In the genomic region with DNA sequence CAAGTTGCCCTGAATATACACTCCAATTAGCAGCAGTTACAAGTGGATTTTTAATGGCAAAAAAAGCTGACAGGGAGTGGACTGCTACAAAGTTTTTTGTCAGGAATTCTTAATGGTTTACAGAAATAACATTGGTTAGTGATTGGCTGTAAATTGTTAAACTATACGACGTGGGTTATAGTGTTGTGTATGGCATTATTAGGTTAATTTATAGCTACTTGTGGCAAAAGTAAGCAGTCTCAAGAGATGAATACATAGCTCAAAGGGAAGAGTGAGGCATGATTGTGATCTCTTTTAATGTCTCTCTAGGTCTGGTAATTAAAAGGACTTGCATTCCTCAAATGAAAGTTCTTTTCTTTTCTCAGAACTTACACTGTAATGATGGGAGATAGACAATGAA, we compare ENCODE assay signal across 35 cellular contexts.
"Had no signal": no experiment of that assay in that cellular context is flagged by ENCODE, and none has a peak within 500 bp of the region (broad histone marks: within the 10 kb centered on the region; RNA-seq: fewer than 3 reads in every experiment).

No MANE protein-coding gene starts in this region.

- H3K4me1 Mint-ChIP-seq: natural killer cell had no signal

- H3K27ac ChIP-seq: cardiac muscle cell, colonic mucosa, epithelial cell of prostate, esophagus squamous epithelium, heart right ventricle, ovary, sigmoid colon, uterus, WERI-Rb-1 had no signal

- ATAC-seq: activated CD8-positive, alpha-beta T cell treated with anti-CD3 and anti-CD28 coated beads for 36 hours; activated naive CD4-positive, alpha-beta T cell treated with anti-CD3 and anti-CD28 coated beads, Interleukin-2, amount 50 U/mL, for 72 hours; heart right ventricle; left colon; natural killer cell; stimulated activated effector memory CD8-positive, alpha-beta T cell treated with anti-CD3 and anti-CD28 coated beads, Interleukin-12 subunit alpha, Interleukin-12 subunit beta, amount 100 ng/mL, for 72 hours; stimulated activated naive CD8-positive, alpha-beta T cell treated with anti-CD3 and anti-CD28 coated beads, Interleukin-15, amount 100 ng/mL, for 72 hours; T-helper 17 cell had no signal

- H3K27me3 Mint-ChIP-seq: brain had no signal

- H3K9me3 ChIP-seq: colonic mucosa, heart right ventricle, ovary, sigmoid colon, uterus had no signal

- H3K4me3 Mint-ChIP-seq: activated CD4-positive, alpha-beta T cell treated with anti-CD3 and anti-CD28 coated beads, Interleukin-2, amount 10 ng/mL, durations not matched to agents 7 days and 5 days; activated CD8-positive, alpha-beta T cell treated with anti-CD3 and anti-CD28 coated beads for 36 hours; brain; natural killer cell; stimulated activated effector memory CD8-positive, alpha-beta T cell treated with anti-CD3 and anti-CD28 coated beads, Interleukin-12 subunit alpha, Interleukin-12 subunit beta, amount 100 ng/mL, for 72 hours; stimulated activated naive CD8-positive, alpha-beta T cell treated with anti-CD3 and anti-CD28 coated beads, Interleukin-15, amount 100 ng/mL, for 72 hours; T-helper 17 cell; type B pancreatic cell had no signal

- H3K4me3 ChIP-seq: cardiac muscle cell, colonic mucosa, esophagus squamous epithelium, heart right ventricle, ovary, sigmoid colon, uterus had no signal

- H3K27me3 ChIP-seq: cardiac muscle cell, colonic mucosa, ovary, uterus had no signal

- FAIRE-seq: endometrium, islet of Langerhans, small intestine had no signal

- H3K36me3 ChIP-seq: cardiac muscle cell, colonic mucosa, esophagus squamous epithelium, heart right ventricle, ovary, sigmoid colon, uterus, WERI-Rb-1 had no signal

- H3K4me1 ChIP-seq: sigmoid colon, uterus had no signal

- DNase-seq: activated CD4-positive, alpha-beta T cell treated with anti-CD3 and anti-CD28 coated beads for 1 hour; activated CD4-positive, alpha-beta T cell treated with anti-CD3 and anti-CD28 coated beads, Interleukin-2, amount 10 ng/mL, durations not matched to agents 7 days and 5 days; activated CD8-positive, alpha-beta T cell treated with anti-CD3 and anti-CD28 coated beads for 36 hours; activated T-cell treated with anti-CD3 and anti-CD28 coated beads, Interleukin-2, amount 50 U/mL, for 48 hours; aorta; cerebellar nuclear complex; colonic mucosa; effector CD8-positive, alpha-beta T cell; esophagus squamous epithelium; foreskin melanocyte; heart right ventricle; left colon; mammary epithelial cell; natural killer cell; ovary; small intestine; stimulated activated CD4-positive, alpha-beta T cell treated with anti-CD3 and anti-CD28 coated beads, Interleukin-4, amount 100 ng/mL, for 24 hours; stimulated activated naive CD8-positive, alpha-beta T cell treated with anti-CD3 and anti-CD28 coated beads, Interleukin-15, amount 100 ng/mL, for 72 hours; substantia nigra; SW 1271; T-helper 17 cell; T1000; uterus; WERI-Rb-1 had no signal

- H3K36me3 Mint-ChIP-seq: activated naive CD4-positive, alpha-beta T cell treated with anti-CD3 and anti-CD28 coated beads, Interleukin-2, amount 50 U/mL, for 72 hours; brain; natural killer cell; stimulated activated effector memory CD8-positive, alpha-beta T cell treated with anti-CD3 and anti-CD28 coated beads, Interleukin-12 subunit alpha, Interleukin-12 subunit beta, amount 100 ng/mL, for 72 hours; type B pancreatic cell had no signal

- H3K9me3 Mint-ChIP-seq: activated CD4-positive, alpha-beta T cell treated with anti-CD3 and anti-CD28 coated beads, Interleukin-2, amount 10 ng/mL, durations not matched to agents 7 days and 5 days; activated CD8-positive, alpha-beta T cell treated with anti-CD3 and anti-CD28 coated beads for 36 hours; activated naive CD4-positive, alpha-beta T cell treated with anti-CD3 and anti-CD28 coated beads, Interleukin-2, amount 50 U/mL, for 72 hours; activated T-helper 2 cell treated with anti-CD3 and anti-CD28 coated beads, Interferon-gamma antibody, Interleukin-2, Interleukin-4, amounts not matched to agents 10 μg/mL and 5 μg/mL and 100 μg/mL, durations not matched to agents 14 hours and 24 hours and 36 hours; natural killer cell; stimulated activated effector memory CD8-positive, alpha-beta T cell treated with anti-CD3 and anti-CD28 coated beads, Interleukin-12 subunit alpha, Interleukin-12 subunit beta, amount 100 ng/mL, for 72 hours; stimulated activated naive CD8-positive, alpha-beta T cell treated with anti-CD3 and anti-CD28 coated beads, Interleukin-15, amount 100 ng/mL, for 72 hours; type B pancreatic cell had no signal

- H3K27ac Mint-ChIP-seq: activated CD4-positive, alpha-beta T cell treated with anti-CD3 and anti-CD28 coated beads, Interleukin-2, amount 10 ng/mL, durations not matched to agents 7 days and 5 days; activated CD8-positive, alpha-beta T cell treated with anti-CD3 and anti-CD28 coated beads for 36 hours; activated naive CD4-positive, alpha-beta T cell treated with anti-CD3 and anti-CD28 coated beads, Interleukin-2, amount 50 U/mL, for 72 hours; activated T-helper 2 cell treated with anti-CD3 and anti-CD28 coated beads, Interferon-gamma antibody, Interleukin-2, Interleukin-4, amounts not matched to agents 10 μg/mL and 5 μg/mL and 100 μg/mL, durations not matched to agents 14 hours and 24 hours and 36 hours; natural killer cell; progenitor cell of endocrine pancreas; stimulated activated effector memory CD8-positive, alpha-beta T cell treated with anti-CD3 and anti-CD28 coated beads, Interleukin-12 subunit alpha, Interleukin-12 subunit beta, amount 100 ng/mL, for 72 hours; stimulated activated naive CD8-positive, alpha-beta T cell treated with anti-CD3 and anti-CD28 coated beads, Interleukin-15, amount 100 ng/mL, for 72 hours; T-helper 17 cell; type B pancreatic cell had no signal
